Comparison of ENCODE assay signal across 9 cellular contexts in the genomic region with DNA sequence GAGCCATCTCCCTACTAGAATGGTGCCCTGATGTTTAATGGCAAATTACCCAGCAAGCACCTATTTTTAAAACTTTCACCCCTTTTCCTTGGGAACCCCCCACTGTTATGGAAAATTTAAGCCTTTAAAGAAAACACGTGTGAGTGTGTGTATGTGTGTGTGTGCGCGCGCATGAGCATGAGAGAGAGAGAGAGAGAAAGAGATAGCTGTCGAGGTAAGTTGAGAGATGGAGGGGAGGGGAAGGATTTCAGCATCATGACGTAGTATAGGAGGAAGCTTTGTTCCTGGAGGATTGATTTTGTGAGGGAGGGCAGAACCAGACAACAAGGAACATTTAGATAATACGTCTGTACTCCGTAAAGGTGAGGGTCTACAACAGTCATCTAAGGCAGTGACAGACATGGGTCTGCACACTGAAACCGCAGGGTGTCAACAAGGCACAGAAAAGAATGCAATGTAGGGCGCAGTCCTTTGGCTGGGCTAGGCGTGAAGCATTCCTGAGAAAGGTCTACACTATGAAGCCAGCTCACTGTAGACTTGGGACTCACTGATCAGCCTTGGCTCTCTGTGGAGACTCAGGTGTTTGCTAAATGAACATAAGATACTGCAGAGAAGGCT.
DNase-seq lines count a peak whose midpoint lies in the region; ATAC-seq and TF ChIP-seq lines count a peak whose summit lies in the region.
"Had no signal": no experiment of that assay in that cellular context is flagged by ENCODE, and none has a peak within 500 bp of the region (broad histone marks: within the 10 kb centered on the region; RNA-seq: fewer than 3 reads in every experiment).

No MANE protein-coding gene starts in this region.

- H3K4me1 ChIP-seq in endodermal cell (ENCODE audit: control insufficient read depth, insufficient read depth, low read length), result peaks cover 3% of the 10 kb centered on the region

- H3K4me3 Mint-ChIP-seq in endodermal cell (peak overlapping the region; percentile 60), neural crest cell (peak overlapping the region; percentile 87)

- intact Hi-C loops in posterior vena cava (cut with DNase I), result loop anchor here in 1 of 2 donors (10.0 kb wide), 1 partner anchor 192 kb away; no protein-coding TSS in a partner anchor

- peaks cover 33% of the 10 kb centered on the region for H3K4me1 Mint-ChIP-seq in endodermal cell
- H3K4me1 Mint-ChIP-seq in neural crest cell, result peaks cover 62% of the 10 kb centered on the region

- no peaks in the 10 kb centered on the region for H3K27me3 Mint-ChIP-seq in endodermal cell (ENCODE audit: insufficient read depth)
- H3K27me3 Mint-ChIP-seq in neural crest cell (ENCODE audit: low read depth), result no peaks in the 10 kb centered on the region

- H3K9me3 ChIP-seq in endodermal cell (ENCODE audit: control insufficient read depth, low read length), result peaks cover 29% of the 10 kb centered on the region

- peak overlapping the region; percentile 97 for H3K27ac ChIP-seq in endodermal cell (ENCODE audit: low read depth, low read length)
- H3K27ac ChIP-seq: HL-60 had no signal

- peaks cover 35% of the 10 kb centered on the region for H3K36me3 Mint-ChIP-seq in endodermal cell (ENCODE audit: low read depth)
- peaks cover 8% of the 10 kb centered on the region for H3K36me3 Mint-ChIP-seq in neural crest cell (ENCODE audit: low read depth)

- TF ChIP-seq CTCF in endodermal cell (conservative IDR thresholded peaks at IDR 0.05) (no peak), neural crest cell (conservative IDR thresholded peaks at IDR 0.05) (no peak)

- H3K27ac Mint-ChIP-seq in endodermal cell (peak overlapping the region; percentile 93), neural crest cell (ENCODE audit: unreplicated experiment) (peak overlapping the region; percentile 97)

- peak overlapping the region; percentile 75 for H3K4me3 ChIP-seq in endodermal cell (ENCODE audit: low read length)

- no peak for ATAC-seq in HG03442 (IDR thresholded peaks at IDR 0.05; ENCODE audit: unreplicated experiment)

- no peak overlapping the region for H3K9ac ChIP-seq in endodermal cell (ENCODE audit: extremely low read depth, low read length, poor library complexity, severe bottlenecking)

- H3K9me3 Mint-ChIP-seq in endodermal cell (peaks cover 6% of the 10 kb centered on the region), neural crest cell (peaks cover 7% of the 10 kb centered on the region)

- peaks cover 24% of the 10 kb centered on the region for H3K36me3 ChIP-seq in endodermal cell (ENCODE audit: control insufficient read depth, insufficient read depth, low read length)

- no peaks in the 10 kb centered on the region for H3K27me3 ChIP-seq in endodermal cell (ENCODE audit: control insufficient read depth, insufficient read depth, low read length, poor library complexity, severe bottlenecking)

- DNase-seq in DMS79 (lab: John Stamatoyannopoulos, UW) (peak; percentile 37), NCI-H69 (lab: John Stamatoyannopoulos, UW) (peak; percentile 69), endodermal cell (peak; percentile 63), neural crest cell (ENCODE audit: low read depth, low spot score) (peak; percentile 14), NOMO-1 treated with DMSO at 0.1 percent for 48 hours (lab: John Stamatoyannopoulos, UW; ENCODE audit: unreplicated experiment) (no peak), posterior vena cava (ENCODE audit: low spot score) (no peak)
- no peak for DNase-seq in stimulated activated naive CD4-positive, alpha-beta T cell treated with Interleukin-2 at 50 U/mL for 16 hours (lab: John Stamatoyannopoulos, UW)

- 67 to 73% methylated on average over 9 to 11 of the region's 11 CpGs for WGBS in endodermal cell (ENCODE audit: insufficient coverage in 1 of 2, insufficient read length in 1 of 2), 2 experiments

Comparison
In these comparisons a context has a peak if more than half of its experiments do, and no peak if none do; other contexts are left out.
1. DNase-seq: peak in DMS79 (single experiment), NCI-H69 (single experiment), endodermal cell (single experiment) and neural crest cell (single experiment); none in NOMO-1 treated with DMSO at 0.1 percent for 48 hours (single experiment), stimulated activated naive CD4-positive, alpha-beta T cell treated with Interleukin-2 at 50 U/mL for 16 hours (single experiment) and posterior vena cava (single experiment).